ENCODE assay signal across 8 cellular contexts in the genomic region with DNA sequence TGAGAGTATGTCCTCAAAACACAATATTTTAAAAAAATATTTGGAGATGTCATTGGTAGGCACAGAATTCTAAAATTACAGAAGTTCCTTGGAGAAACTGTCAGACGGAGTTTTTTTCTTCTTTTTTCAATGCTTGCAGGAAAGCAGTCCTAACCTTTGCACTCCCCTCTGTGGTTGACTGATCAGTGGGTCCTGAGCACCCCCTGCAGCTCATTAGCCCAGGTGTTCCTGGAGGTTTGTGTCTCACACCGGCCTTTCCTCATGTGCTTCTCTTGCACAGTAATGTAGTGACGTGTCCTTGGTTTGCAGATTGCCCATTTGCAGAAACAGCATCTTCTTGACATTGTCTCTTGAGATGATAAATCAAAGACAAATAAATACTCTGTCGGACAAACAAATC.
DNase-seq lines count a peak whose midpoint lies in the region; ATAC-seq and TF ChIP-seq lines count a peak whose summit lies in the region.

No MANE protein-coding gene starts in this region.

- ATAC-seq in mucosa of descending colon (peak; percentile 53), GM18511 (IDR thresholded peaks at IDR 0.05; ENCODE audit: unreplicated experiment) (no peak), GM21723 (IDR thresholded peaks at IDR 0.05; ENCODE audit: unreplicated experiment) (no peak)

- intact Hi-C loops in mucosa of descending colon (cut with DNase I, micrococcal nuclease) (no loop called here), uterus (cut with DNase I; ENCODE audit: low total_unique reads) (no loop called here)

- H3K9me3 ChIP-seq in mucosa of descending colon = no peaks in the 10 kb centered on the region
- no peaks in the 10 kb centered on the region for H3K9me3 ChIP-seq in uterus

- H3K4me3 ChIP-seq in LNCaP clone FGC (ENCODE audit: low read depth, low read length) = no peak overlapping the region
- no peak overlapping the region for H3K4me3 ChIP-seq in mucosa of descending colon
- H3K4me3 ChIP-seq in uterus = no peak overlapping the region

- H3K27ac ChIP-seq in C4-2B = no peak overlapping the region
- H3K27ac ChIP-seq in uterus = no peak overlapping the region

- DNase-seq in LNCaP clone FGC (ENCODE audit: low read depth) (peak; percentile 1), mucosa of descending colon (peak in 2 of 3 donors; percentile 58 to 64), NCI-H510A treated with DMSO at 0.1 percent for 48 hours (lab: John Stamatoyannopoulos, UW) (no peak), uterus (no peak)
- DNase-seq in activated CD8-positive, alpha-beta memory T cell treated with anti-CD3 and anti-CD28 coated beads for 48 hours (ENCODE audit: low read depth in 2 of 3, low spot score in 2 of 3) = peak in 2 of 3 experiments; percentile 41 to 44

- H3K27me3 ChIP-seq in uterus = peaks cover 0 to 4% of the 10 kb centered on the region in 2 donors

- no peaks in the 10 kb centered on the region for H3K4me1 ChIP-seq in mucosa of descending colon (ENCODE audit: low read depth)
- no peaks in the 10 kb centered on the region for H3K4me1 ChIP-seq in uterus

- no peak for TF ChIP-seq POLR2A in uterus (IDR thresholded peaks at IDR 0.05)

- H3K36me3 ChIP-seq in mucosa of descending colon (ENCODE audit: low read depth) (no peaks in the 10 kb centered on the region), uterus (no peaks in the 10 kb centered on the region)

- TF ChIP-seq CTCF in C4-2B (conservative IDR thresholded peaks at IDR 0.05) (peak; percentile 77), LNCaP clone FGC (IDR thresholded peaks at IDR 0.05; ENCODE audit: control insufficient read depth, extremely low read depth, insufficient read depth) (peak; percentile 59), mucosa of descending colon (IDR thresholded peaks at IDR 0.05) (no peak), uterus (IDR thresholded peaks at IDR 0.05) (no peak)

Comparison
In these comparisons a context has a peak if more than half of its experiments do, and no peak if none do; other contexts are left out.
1. CTCF ChIP-seq: peak in C4-2B (single experiment) and LNCaP clone FGC (single experiment); none in mucosa of descending colon (single experiment) and uterus (0 of 4).
2. DNase-seq: peak in LNCaP clone FGC (single experiment), activated CD8-positive, alpha-beta memory T cell treated with anti-CD3 and anti-CD28 coated beads for 48 hours (2 of 3) and mucosa of descending colon (2 of 3); none in NCI-H510A treated with DMSO at 0.1 percent for 48 hours (single experiment) and uterus (0 of 2).